Comparison of ENCODE assay signal across 1 cellular context in genomic region chr17:58794508-58794907, GRCh38. TPM values are rescaled to one million over a fixed set of nuclear protein-coding genes. Genes with fewer than 3 reads are reported as not detected.
"Had no signal": no experiment of that assay in that cellular context is flagged by ENCODE, and none has a peak within 500 bp of the region (broad histone marks: within the 10 kb centered on the region; RNA-seq: fewer than 3 reads in every experiment).

No MANE protein-coding gene starts in this region.

RNA-seq across cellular contexts. Expression of gene PPM1E, which starts 38.9 kb away (rescaled TPM):
- total RNA-seq: PC-3 had no signal
